In the genomic region with DNA sequence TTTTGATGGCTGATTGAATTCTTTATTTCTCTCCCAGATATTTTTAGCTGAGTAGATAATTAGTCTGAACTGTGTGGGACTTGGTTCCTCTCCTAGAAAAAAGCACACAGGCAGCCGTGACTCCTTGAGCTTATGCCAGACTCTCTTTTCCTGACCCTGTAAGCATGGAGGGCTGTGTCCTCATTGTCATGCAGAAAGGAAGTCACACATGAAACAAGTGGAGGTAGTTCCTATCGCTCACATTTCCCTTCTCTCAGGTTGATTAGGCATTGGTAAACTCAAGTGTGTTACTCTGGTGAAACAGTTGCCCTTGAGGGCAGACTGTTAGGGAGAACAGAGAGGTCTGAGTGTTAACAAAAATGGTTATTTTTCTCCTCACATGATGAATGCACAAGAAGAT, we compare ENCODE assay signal across 17 cellular contexts.
A peak's percentile ranks its signal among the peaks of the same experiment; 100 is the strongest.
DNase-seq lines count a peak whose midpoint lies in the region; ATAC-seq lines count a peak whose summit lies in the region.
"Had no signal": no experiment of that assay in that cellular context is flagged by ENCODE, and none has a peak within 500 bp of the region (broad histone marks: within the 10 kb centered on the region; RNA-seq: fewer than 3 reads in every experiment).

No MANE protein-coding gene starts in this region.

- DNase-seq in GDM1 (lab: John Stamatoyannopoulos, UW) (peak; percentile 12), kidney tubule cell (ENCODE audit: low spot score) (peak; percentile 28), DMS 273 treated with DMSO at 0.1 percent for 48 hours (lab: John Stamatoyannopoulos, UW) (no peak), HuH-7.5 (ENCODE audit: low spot score) (no peak)
- DNase-seq: activated CD4-positive, CD25-positive, alpha-beta regulatory T cell treated with anti-CD3 and anti-CD28 coated beads, Interleukin-2, amount 50 U/mL, for 72 hours; activated T-cell treated with anti-CD3 and anti-CD28 coated beads, Interleukin-2, amount 50 U/mL, for 4 hours; amygdala; EL; left lung; NCI-H187 treated with DMSO at 0.1 percent for 48 hours; NCI-H524 treated with DMSO at 0.1 percent for 48 hours; stimulated activated CD4-positive, alpha-beta T cell treated with anti-CD3 and anti-CD28 coated beads, Interleukin-1b, Interleukin-23, amount 100 ng/mL, for 48 hours; stimulated activated CD8-positive, alpha-beta memory T cell treated with anti-CD3 and anti-CD28 coated beads, Interleukin-4, amount 100 ng/mL, for 48 hours; trophoblast cell had no signal

- ATAC-seq in GM18909 (IDR thresholded peaks at IDR 0.05; ENCODE audit: poor library complexity, unreplicated experiment), result peak; percentile 66
- peak; percentile 57 for ATAC-seq in HG03571 (IDR thresholded peaks at IDR 0.05; ENCODE audit: unreplicated experiment)
- no peak for ATAC-seq in HG03135 (IDR thresholded peaks at IDR 0.05; ENCODE audit: unreplicated experiment)
- ATAC-seq: left lung had no signal

Comparison
In these comparisons a context has a peak if more than half of its experiments do, and no peak if none do; other contexts are left out.
1. DNase-seq: peak in GDM1 (single experiment) and kidney tubule cell (single experiment); none in DMS 273 treated with DMSO at 0.1 percent for 48 hours (single experiment) and HuH-7.5 (single experiment).